In the genomic region with DNA sequence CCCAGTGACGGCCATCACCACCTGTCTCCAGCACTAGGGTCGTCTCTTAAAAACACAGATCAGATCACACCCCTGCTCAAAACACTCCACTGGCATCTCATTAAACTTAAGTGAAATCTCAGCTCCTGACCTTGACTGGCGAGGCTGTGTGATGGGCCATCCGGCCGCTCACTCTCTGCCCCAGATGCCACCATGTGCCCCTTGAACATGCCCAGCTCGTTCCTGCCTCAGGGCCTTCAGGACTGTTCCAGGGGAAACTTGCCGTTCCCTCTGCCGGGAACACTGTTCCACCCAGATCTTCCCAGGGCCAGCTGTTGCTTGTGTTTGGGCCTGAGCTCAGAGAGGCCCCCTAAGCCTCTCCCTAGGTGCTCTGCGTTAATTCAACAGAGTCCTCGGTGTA, we compare ENCODE assay signal across 22 cellular contexts.
"Had no signal": no experiment of that assay in that cellular context is flagged by ENCODE, and none has a peak within 500 bp of the region (broad histone marks: within the 10 kb centered on the region; RNA-seq: fewer than 3 reads in every experiment).

No MANE protein-coding gene starts in this region.

- H3K4me3 Mint-ChIP-seq: IgD-negative memory B cell had no signal

- H3K36me3 ChIP-seq: SJSA1 had no signal

- H3K36me3 Mint-ChIP-seq: IgD-negative memory B cell had no signal

- DNase-seq: Kasumi-1, MM.1S, NCI-H1092 treated with DMSO at 0.1 percent for 48 hours, NCI-H1436, NCI-H187, NCI-H2029, NCI-H2081 treated with DMSO at 0.1 percent for 48 hours, NCI-H2171, NCI-H226, NCI-H446, NCI-H510A, NCI-H524 treated with DMSO at 0.1 percent for 48 hours, NCI-H69, NCI-H774, OCI-M1, RPMI8226, SIG-M5 had no signal

- H3K27ac ChIP-seq: KMS-11, SJSA1, SK-N-MC had no signal

- H3K9me3 ChIP-seq: SJSA1 had no signal

- H3K27me3 ChIP-seq: SJSA1 had no signal

- ATAC-seq: K562 had no signal

- H3K27me3 Mint-ChIP-seq: IgD-negative memory B cell had no signal

- H3K4me1 ChIP-seq: SJSA1 had no signal

- H3K4me3 ChIP-seq: K562, SJSA1, SK-N-MC had no signal

- H3K9me3 Mint-ChIP-seq: IgD-negative memory B cell had no signal

- H3K4me1 Mint-ChIP-seq: IgD-negative memory B cell had no signal

- H3K27ac Mint-ChIP-seq: IgD-negative memory B cell had no signal
